ENCODE assay signal across 9 cellular contexts in genomic region chr11:71489311-71490043, GRCh38. TPM values are rescaled to one million over a fixed set of nuclear protein-coding genes. Genes with fewer than 3 reads are reported as not detected.
DNase-seq lines count a peak whose midpoint lies in the region; ATAC-seq and TF ChIP-seq lines count a peak whose summit lies in the region.
"Had no signal": no experiment of that assay in that cellular context is flagged by ENCODE, and none has a peak within 500 bp of the region (broad histone marks: within the 10 kb centered on the region; RNA-seq: fewer than 3 reads in every experiment).

No MANE protein-coding gene starts in this region.

- no peak overlapping the region for H3K27ac ChIP-seq in osteoblast (ENCODE audit: low read depth, low read length)

- peak; percentile 70 for ATAC-seq in HG02588 (IDR thresholded peaks at IDR 0.05; ENCODE audit: unreplicated experiment)

- H3K36me3 ChIP-seq in osteoblast (ENCODE audit: insufficient read depth, low read length): peaks cover 39% of the 10 kb centered on the region

- no peaks in the 10 kb centered on the region for H3K9me3 ChIP-seq in osteoblast (ENCODE audit: low read depth, low read length)

- no peak overlapping the region for H3K4me2 ChIP-seq in osteoblast (ENCODE audit: insufficient read depth, low read length)

- H4K20me1 ChIP-seq in osteoblast (ENCODE audit: insufficient read depth, low read length): peaks cover 5% of the 10 kb centered on the region

- H3K4me3 ChIP-seq in foreskin fibroblast (ENCODE audit: low read depth in 1 of 2, low read length in 2 of 2) (no peak overlapping the region), osteoblast (ENCODE audit: insufficient read depth, low read length) (no peak overlapping the region)

- TF ChIP-seq CTCF in foreskin fibroblast (IDR thresholded peaks at IDR 0.05; ENCODE audit: low read depth, low read length) (no peak), osteoblast (IDR thresholded peaks at IDR 0.05; ENCODE audit: extremely low read depth, low read depth, low read length) (no peak)

- H3K27me3 ChIP-seq in osteoblast (ENCODE audit: insufficient read depth, low read length): no peaks in the 10 kb centered on the region

- H3K4me1 ChIP-seq in osteoblast (ENCODE audit: insufficient read depth, low read length): no peaks in the 10 kb centered on the region

- no peak overlapping the region for H2AFZ ChIP-seq in osteoblast (ENCODE audit: low read length)

- DNase-seq in activated CD4-positive, alpha-beta T cell treated with anti-CD3 and anti-CD28 coated beads, Interleukin-2, amount 50 U/mL, for 48 hours: peak; percentile 79 to 84
- DNase-seq in foreskin fibroblast (peak; percentile 4 to 17), osteoblast (ENCODE audit: insufficient read length, low spot score, missing footprints) (no peak), NCI-H2029 treated with DMSO at 0.1 percent for 48 hours (lab: John Stamatoyannopoulos, UW) (no peak), SIG-M5 (lab: John Stamatoyannopoulos, UW) (no peak)
- peak; percentile 79 for DNase-seq in stimulated activated CD8-positive, alpha-beta memory T cell treated with anti-CD3 and anti-CD28 coated beads, Interleukin-4, amount 100 ng/mL, for 48 hours

- H3K79me2 ChIP-seq in osteoblast (ENCODE audit: insufficient read depth, low read length): no peaks in the 10 kb centered on the region

RNA-seq across cellular contexts. Expression of gene NADSYN1, which starts 36.5 kb away (rescaled TPM):
- 69.5 and 81.1 TPM in 2 replicates for total RNA-seq in osteoblast

RNA-seq across cellular contexts. Expression of gene KRTAP5-7, which starts 37.6 kb away (rescaled TPM):
- total RNA-seq in osteoblast: 0.36 and 0.59 TPM in 2 replicates
- total RNA-seq: LHCN-M2 had no signal

RNA-seq across cellular contexts. Expression of gene DHCR7, which starts 41.3 kb away (rescaled TPM):
- total RNA-seq in osteoblast: 58.3 and 60.4 TPM in 2 replicates

RNA-seq across cellular contexts. Expression of gene KRTAP5-8, which starts 48.3 kb away (rescaled TPM):
- total RNA-seq in osteoblast: 0.36 TPM in 1 of 2 replicates, not detected in the other
- total RNA-seq: LHCN-M2; T-helper 2 cell treated with Interferon-gamma antibody and Interleukin-4, amounts not matched to agents 100 ng/mL and 5 ng/mL, for 36 hours had no signal

RNA-seq across cellular contexts. Expression of gene KRTAP5-9, which starts 58.7 kb away (rescaled TPM):
- not detected in 2 replicates for total RNA-seq in osteoblast
- total RNA-seq: LHCN-M2 had no signal

Comparison
In these comparisons a context has a peak if more than half of its experiments do, and no peak if none do; other contexts are left out.
1. DNase-seq: peak in activated CD4-positive, alpha-beta T cell treated with anti-CD3 and anti-CD28 coated beads, Interleukin-2, amount 50 U/mL, for 48 hours (2 of 2), foreskin fibroblast (2 of 2) and stimulated activated CD8-positive, alpha-beta memory T cell treated with anti-CD3 and anti-CD28 coated beads, Interleukin-4, amount 100 ng/mL, for 48 hours (single experiment); none in osteoblast (single experiment), NCI-H2029 treated with DMSO at 0.1 percent for 48 hours (single experiment) and SIG-M5 (single experiment).